In the genomic region with DNA sequence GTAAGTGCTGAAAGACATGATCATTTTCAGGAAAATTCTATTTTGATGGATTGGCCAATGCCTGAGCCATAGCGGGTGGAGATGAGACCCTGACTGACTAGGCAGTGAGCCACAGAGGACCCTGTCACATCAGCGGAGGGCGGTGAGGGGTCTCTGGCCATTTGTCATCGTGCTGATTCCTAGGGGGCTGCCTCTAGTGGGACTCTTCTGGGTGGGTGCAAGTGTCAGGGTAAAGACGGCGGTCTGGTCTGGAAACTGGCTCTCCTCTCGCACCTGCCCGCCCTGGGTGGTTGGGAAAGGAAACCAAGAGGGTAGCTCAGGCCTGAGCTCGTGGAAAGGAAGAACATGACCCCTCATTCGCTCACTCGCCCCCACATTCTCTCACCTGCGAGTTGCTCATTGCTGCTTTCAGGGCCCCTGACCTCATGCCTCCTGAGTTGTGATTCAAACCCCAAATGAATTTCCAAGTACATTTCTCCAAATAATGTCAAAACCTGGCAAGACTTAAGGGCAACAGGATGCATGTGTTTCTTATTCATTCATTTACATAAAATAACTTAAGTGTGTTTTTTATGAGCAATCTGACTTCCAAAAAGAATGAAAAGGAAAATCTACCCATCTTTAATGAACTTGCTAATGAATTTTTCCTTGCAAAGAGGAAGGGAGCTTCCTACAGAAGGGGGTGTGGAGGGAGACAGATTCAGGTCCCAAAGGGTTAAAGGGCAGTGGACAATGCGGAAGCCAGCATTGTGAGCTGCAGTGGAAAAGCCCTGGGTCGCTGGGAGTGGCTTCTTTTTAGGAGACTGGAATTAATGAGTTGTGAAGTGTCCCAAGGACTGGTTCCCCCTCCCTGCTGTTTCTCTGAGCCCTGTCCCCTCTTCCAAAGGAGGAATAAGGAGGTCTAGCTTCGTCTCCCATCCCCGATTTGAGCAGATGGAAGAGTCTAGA, we compare ENCODE assay signal across 1 cellular context.
TF ChIP-seq lines count a peak whose summit lies in the region.

No MANE protein-coding gene starts in this region.

TF ChIP-seq in IMR-90, 13 proteins besides CTCF, POLR2A, EP300 and RAD21:
- no peak for TF ChIP-seq BHLHE40 (IDR thresholded peaks at IDR 0.05; ENCODE audit: low read depth, low read length)
